1 cellular context compared by ENCODE assay signal in the genomic region with DNA sequence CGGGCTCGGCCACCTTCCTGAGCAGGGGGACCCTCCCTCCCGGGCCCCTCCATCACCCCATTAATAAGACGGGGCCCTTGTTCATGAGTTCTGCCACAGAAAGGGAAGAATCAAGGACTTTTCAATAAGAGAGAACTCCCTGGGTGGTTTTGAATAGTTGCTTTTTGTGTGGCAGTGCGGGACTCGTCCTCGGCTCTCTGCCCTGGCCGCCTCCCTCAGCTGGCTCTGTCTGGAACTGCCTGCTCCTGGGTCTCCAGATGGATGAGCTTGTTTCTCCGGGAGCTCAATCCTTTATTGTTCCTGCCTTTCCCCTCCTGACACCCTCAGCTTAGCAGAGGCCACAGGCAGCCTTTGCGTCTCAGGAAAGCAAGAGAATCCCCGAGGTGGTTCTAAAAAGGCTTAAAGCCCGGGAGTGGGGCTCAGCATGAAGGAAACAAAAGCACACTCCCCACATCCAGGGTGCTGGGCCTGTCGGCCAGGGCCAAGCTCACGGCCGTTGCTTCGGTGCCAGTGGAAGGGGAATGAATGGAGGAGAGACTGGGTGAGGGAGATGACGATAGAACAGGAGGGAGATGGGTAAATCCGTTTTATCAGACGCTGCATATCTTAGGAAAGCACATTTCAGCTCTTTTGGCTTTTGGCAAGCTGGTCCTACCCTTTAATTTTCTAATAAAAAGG.
TF ChIP-seq lines count a peak whose summit lies in the region.

No MANE protein-coding gene starts in this region.

TF ChIP-seq in HepG2, 621 proteins besides CTCF, POLR2A, EP300 and RAD21 (continued from another document):
- TF ChIP-seq, protein P1, sequence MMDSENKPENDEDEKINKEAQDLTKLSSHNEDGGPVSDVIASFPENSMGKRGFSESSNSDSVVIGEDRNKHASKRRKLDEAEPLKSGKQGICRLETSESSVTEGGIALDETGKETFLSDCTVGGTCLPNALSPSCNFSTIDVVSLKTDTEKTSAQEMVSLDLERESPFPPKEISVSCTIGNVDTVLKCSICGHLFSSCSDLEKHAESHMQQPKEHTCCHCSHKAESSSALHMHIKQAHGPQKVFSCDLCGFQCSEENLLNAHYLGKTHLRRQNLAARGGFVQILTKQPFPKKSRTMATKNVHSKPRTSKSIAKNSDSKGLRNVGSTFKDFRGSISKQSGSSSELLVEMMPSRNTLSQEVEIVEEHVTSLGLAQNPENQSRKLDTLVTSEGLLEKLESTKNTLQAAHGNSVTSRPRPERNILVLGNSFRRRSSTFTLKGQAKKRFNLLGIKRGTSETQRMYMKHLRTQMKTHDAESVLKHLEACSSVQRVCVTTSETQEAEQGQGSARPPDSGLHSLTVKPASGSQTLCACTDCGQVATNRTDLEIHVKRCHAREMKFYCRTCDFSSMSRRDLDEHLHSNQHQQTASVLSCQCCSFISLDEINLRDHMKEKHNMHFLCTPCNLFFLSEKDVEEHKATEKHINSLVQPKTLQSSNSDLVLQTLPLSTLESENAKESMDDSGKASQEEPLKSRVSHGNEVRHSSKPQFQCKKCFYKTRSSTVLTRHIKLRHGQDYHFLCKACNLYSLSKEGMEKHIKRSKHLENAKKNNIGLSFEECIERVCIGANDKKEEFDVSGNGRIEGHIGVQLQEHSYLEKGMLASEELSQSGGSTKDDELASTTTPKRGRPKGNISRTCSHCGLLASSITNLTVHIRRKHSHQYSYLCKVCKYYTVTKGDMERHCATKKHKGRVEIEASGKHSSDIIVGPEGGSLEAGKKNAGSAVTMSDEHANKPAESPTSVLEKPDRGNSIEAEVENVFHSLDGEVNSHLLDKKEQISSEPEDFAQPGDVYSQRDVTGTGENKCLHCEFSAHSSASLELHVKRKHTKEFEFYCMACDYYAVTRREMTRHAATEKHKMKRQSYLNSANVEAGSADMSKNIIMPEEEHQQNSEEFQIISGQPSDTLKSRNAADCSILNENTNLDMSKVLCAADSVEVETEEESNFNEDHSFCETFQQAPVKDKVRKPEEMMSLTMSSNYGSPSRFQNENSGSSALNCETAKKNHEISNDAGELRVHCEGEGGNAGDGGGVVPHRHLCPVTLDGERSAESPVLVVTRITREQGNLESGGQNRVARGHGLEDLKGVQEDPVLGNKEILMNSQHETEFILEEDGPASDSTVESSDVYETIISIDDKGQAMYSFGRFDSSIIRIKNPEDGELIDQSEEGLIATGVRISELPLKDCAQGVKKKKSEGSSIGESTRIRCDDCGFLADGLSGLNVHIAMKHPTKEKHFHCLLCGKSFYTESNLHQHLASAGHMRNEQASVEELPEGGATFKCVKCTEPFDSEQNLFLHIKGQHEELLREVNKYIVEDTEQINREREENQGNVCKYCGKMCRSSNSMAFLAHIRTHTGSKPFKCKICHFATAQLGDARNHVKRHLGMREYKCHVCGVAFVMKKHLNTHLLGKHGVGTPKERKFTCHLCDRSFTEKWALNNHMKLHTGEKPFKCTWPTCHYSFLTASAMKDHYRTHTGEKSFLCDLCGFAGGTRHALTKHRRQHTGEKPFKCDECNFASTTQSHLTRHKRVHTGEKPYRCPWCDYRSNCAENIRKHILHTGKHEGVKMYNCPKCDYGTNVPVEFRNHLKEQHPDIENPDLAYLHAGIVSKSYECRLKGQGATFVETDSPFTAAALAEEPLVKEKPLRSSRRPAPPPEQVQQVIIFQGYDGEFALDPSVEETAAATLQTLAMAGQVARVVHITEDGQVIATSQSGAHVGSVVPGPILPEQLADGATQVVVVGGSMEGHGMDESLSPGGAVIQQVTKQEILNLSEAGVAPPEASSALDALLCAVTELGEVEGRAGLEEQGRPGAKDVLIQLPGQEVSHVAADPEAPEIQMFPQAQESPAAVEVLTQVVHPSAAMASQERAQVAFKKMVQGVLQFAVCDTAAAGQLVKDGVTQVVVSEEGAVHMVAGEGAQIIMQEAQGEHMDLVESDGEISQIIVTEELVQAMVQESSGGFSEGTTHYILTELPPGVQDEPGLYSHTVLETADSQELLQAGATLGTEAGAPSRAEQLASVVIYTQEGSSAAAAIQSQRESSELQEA (CRISPR knock-in tag; IDR thresholded peaks at IDR 0.05; ENCODE audit: not compliant biosample characterization), result no peak
- TF ChIP-seq, protein P2, sequence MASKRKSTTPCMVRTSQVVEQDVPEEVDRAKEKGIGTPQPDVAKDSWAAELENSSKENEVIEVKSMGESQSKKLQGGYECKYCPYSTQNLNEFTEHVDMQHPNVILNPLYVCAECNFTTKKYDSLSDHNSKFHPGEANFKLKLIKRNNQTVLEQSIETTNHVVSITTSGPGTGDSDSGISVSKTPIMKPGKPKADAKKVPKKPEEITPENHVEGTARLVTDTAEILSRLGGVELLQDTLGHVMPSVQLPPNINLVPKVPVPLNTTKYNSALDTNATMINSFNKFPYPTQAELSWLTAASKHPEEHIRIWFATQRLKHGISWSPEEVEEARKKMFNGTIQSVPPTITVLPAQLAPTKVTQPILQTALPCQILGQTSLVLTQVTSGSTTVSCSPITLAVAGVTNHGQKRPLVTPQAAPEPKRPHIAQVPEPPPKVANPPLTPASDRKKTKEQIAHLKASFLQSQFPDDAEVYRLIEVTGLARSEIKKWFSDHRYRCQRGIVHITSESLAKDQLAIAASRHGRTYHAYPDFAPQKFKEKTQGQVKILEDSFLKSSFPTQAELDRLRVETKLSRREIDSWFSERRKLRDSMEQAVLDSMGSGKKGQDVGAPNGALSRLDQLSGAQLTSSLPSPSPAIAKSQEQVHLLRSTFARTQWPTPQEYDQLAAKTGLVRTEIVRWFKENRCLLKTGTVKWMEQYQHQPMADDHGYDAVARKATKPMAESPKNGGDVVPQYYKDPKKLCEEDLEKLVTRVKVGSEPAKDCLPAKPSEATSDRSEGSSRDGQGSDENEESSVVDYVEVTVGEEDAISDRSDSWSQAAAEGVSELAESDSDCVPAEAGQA (IDR thresholded peaks at IDR 0.05; ENCODE audit: low read depth), result no peak
- TF ChIP-seq, protein P2 (CRISPR knock-in tag; IDR thresholded peaks at IDR 0.05; ENCODE audit: borderline replicate concordance), result no peak
- TF ChIP-seq HES4 (CRISPR knock-in tag; IDR thresholded peaks at IDR 0.05; ENCODE audit: borderline replicate concordance), result no peak
- no peak for TF ChIP-seq ZNF549 (CRISPR knock-in tag; IDR thresholded peaks at IDR 0.05)
- TF ChIP-seq ZBTB3 (CRISPR knock-in tag; IDR thresholded peaks at IDR 0.05; ENCODE audit: borderline replicate concordance, low read depth), result no peak
- TF ChIP-seq ZSCAN25 (CRISPR knock-in tag; IDR thresholded peaks at IDR 0.05), result no peak
- no peak for TF ChIP-seq ZNF7 (CRISPR knock-in tag; IDR thresholded peaks at IDR 0.05)
- no peak for TF ChIP-seq RXRB (CRISPR knock-in tag; IDR thresholded peaks at IDR 0.05; ENCODE audit: borderline replicate concordance)
- TF ChIP-seq, protein P3, sequence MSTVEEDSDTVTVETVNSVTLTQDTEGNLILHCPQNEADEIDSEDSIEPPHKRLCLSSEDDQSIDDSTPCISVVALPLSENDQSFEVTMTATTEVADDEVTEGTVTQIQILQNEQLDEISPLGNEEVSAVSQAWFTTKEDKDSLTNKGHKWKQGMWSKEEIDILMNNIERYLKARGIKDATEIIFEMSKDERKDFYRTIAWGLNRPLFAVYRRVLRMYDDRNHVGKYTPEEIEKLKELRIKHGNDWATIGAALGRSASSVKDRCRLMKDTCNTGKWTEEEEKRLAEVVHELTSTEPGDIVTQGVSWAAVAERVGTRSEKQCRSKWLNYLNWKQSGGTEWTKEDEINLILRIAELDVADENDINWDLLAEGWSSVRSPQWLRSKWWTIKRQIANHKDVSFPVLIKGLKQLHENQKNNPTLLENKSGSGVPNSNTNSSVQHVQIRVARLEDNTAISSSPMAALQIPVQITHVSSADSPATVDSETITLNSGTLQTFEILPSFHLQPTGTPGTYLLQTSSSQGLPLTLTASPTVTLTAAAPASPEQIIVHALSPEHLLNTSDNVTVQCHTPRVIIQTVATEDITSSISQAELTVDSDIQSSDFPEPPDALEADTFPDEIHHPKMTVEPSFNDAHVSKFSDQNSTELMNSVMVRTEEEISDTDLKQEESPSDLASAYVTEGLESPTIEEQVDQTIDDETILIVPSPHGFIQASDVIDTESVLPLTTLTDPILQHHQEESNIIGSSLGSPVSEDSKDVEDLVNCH (CRISPR knock-in tag; IDR thresholded peaks at IDR 0.05), result no peak
- TF ChIP-seq SIN3A (IDR thresholded peaks at IDR 0.05; ENCODE audit: borderline replicate concordance, low read depth, low read length), result no peak
- TF ChIP-seq ZNF572 (CRISPR knock-in tag; IDR thresholded peaks at IDR 0.05), result no peak
- TF ChIP-seq, protein P4, sequence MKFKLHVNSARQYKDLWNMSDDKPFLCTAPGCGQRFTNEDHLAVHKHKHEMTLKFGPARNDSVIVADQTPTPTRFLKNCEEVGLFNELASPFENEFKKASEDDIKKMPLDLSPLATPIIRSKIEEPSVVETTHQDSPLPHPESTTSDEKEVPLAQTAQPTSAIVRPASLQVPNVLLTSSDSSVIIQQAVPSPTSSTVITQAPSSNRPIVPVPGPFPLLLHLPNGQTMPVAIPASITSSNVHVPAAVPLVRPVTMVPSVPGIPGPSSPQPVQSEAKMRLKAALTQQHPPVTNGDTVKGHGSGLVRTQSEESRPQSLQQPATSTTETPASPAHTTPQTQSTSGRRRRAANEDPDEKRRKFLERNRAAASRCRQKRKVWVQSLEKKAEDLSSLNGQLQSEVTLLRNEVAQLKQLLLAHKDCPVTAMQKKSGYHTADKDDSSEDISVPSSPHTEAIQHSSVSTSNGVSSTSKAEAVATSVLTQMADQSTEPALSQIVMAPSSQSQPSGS (CRISPR knock-in tag; IDR thresholded peaks at IDR 0.05), result no peak
